Comparison of ENCODE assay signal across 14 cellular contexts in the genomic region with DNA sequence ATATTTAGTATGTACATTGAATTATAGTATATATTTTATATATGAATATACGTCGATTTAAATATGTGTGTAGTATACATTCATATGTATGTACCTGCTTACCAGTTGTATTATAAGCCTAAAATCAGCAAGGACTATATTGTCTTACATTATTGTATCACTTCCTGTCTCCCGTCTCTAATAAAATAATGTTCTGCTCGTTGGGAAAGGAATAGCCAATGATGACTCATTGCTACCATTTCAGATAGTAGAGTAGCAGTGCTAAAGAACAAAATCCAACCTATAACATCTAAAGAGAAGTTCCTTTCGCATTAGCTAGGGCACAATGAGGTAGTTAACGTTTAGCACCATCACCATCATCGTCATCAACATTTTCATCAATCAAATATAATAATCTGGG.
"Had no signal": no experiment of that assay in that cellular context is flagged by ENCODE, and none has a peak within 500 bp of the region (broad histone marks: within the 10 kb centered on the region; RNA-seq: fewer than 3 reads in every experiment).

No MANE protein-coding gene starts in this region.

- DNase-seq: activated CD4-positive, alpha-beta T cell treated with anti-CD3 and anti-CD28 coated beads, Interleukin-2, amount 50 U/mL, for 1 hour; activated T-cell treated with anti-CD3 and anti-CD28 coated beads, Interleukin-2, amount 50 U/mL, for 1 hour; body of pancreas; head of caudate nucleus; psoas muscle; stimulated activated CD4-positive, alpha-beta T cell treated with anti-CD3 and anti-CD28 coated beads, Interleukin-12 subunit alpha, Interleukin-12 subunit beta, amount 100 ng/mL, for 4 hours; stimulated activated naive CD8-positive, alpha-beta T cell treated with anti-CD3 and anti-CD28 coated beads, Interleukin-15, Interleukin-2, amounts not matched to agents 100 U/mL and 50 U/mL, for 24 hours; upper lobe of left lung had no signal

- H3K4me1 Mint-ChIP-seq: activated naive CD4-positive, alpha-beta T cell treated with anti-CD3 and anti-CD28 coated beads, Interleukin-2, amount 50 U/mL, for 24 hours; memory B cell; nephron had no signal

- H3K9me3 Mint-ChIP-seq: activated naive CD4-positive, alpha-beta T cell treated with anti-CD3 and anti-CD28 coated beads, Interleukin-2, amount 50 U/mL, for 24 hours; dendritic cell treated with granulocyte-macrophage colony-stimulating factor and Interleukin-4, amounts not matched to agents 40 ng/mL and 50 ng/mL, for 4 days; memory B cell; nephron had no signal

- H3K4me3 ChIP-seq: body of pancreas, psoas muscle, upper lobe of left lung had no signal

- ATAC-seq: body of pancreas; esophagus mucosa; sciatic nerve; stimulated activated naive CD8-positive, alpha-beta T cell treated with anti-CD3 and anti-CD28 coated beads, Interleukin-15, Interleukin-2, amounts not matched to agents 100 U/mL and 50 U/mL, for 24 hours had no signal

- H3K27ac ChIP-seq: body of pancreas, psoas muscle, upper lobe of left lung had no signal

- H3K4me3 Mint-ChIP-seq: activated naive CD4-positive, alpha-beta T cell treated with anti-CD3 and anti-CD28 coated beads, Interleukin-2, amount 50 U/mL, for 24 hours; dendritic cell treated with granulocyte-macrophage colony-stimulating factor and Interleukin-4, amounts not matched to agents 40 ng/mL and 50 ng/mL, for 4 days; memory B cell; nephron had no signal

- H3K36me3 Mint-ChIP-seq: memory B cell had no signal

- H3K27ac Mint-ChIP-seq: activated naive CD4-positive, alpha-beta T cell treated with anti-CD3 and anti-CD28 coated beads, Interleukin-2, amount 50 U/mL, for 24 hours; dendritic cell treated with granulocyte-macrophage colony-stimulating factor and Interleukin-4, amounts not matched to agents 40 ng/mL and 50 ng/mL, for 4 days; memory B cell; nephron had no signal
